ENCODE assay signal across 14 cellular contexts in the genomic region with DNA sequence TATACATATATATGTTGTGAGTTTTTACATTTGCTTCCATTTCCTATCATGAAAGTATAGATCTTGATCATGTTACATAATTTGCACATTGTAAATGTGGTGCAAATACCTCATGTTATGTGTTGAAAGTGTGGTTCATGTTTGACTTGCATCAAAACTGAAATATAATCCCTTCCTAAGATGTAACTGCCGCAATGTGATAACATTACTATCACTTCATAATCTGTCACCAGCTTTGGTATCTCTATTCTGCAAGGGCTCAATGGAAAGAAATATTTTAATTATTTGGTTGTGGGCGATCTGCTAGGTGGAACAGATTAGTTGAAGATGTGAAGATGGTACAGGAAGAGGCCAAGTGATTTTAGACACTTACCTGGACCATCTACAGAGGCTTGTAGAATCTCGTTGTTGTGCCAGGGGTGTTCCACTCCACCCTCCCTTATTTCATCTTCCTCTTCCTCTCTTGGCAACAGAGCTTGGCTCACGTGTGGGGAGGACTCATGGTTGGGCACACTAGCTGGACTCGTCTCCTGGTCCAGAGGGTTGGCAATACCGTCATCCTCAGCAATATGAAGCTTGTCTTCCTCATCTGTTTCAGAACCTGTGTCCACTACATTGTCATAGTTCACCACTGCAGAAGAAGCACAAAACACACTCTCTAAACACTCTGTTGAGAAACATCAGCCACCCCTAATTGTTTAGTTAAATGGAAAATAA.
DNase-seq lines count a peak whose midpoint lies in the region; ATAC-seq and TF ChIP-seq lines count a peak whose summit lies in the region.
"Had no signal": no experiment of that assay in that cellular context is flagged by ENCODE, and none has a peak within 500 bp of the region (broad histone marks: within the 10 kb centered on the region; RNA-seq: fewer than 3 reads in every experiment).

No MANE protein-coding gene starts in this region.

- no peaks in the 10 kb centered on the region for H3K9me3 Mint-ChIP-seq in CD14-positive monocyte
- H3K9me3 Mint-ChIP-seq: activated naive CD4-positive, alpha-beta T cell treated with anti-CD3 and anti-CD28 coated beads, Interleukin-2, amount 50 U/mL, for 72 hours had no signal

- no peak overlapping the region for H3K4me3 Mint-ChIP-seq in CD14-positive monocyte

- H3K4me3 ChIP-seq in SJSA1, result no peak overlapping the region
- no peak overlapping the region for H3K4me3 ChIP-seq in esophagus squamous epithelium
- H3K4me3 ChIP-seq in neutrophil (ENCODE audit: low read depth in 1 of 2, low read length in 1 of 2), result no peak overlapping the region
- H3K4me3 ChIP-seq in upper lobe of left lung, result no peak overlapping the region
- H3K4me3 ChIP-seq in A673 (ENCODE audit: low read depth, low read length, poor library complexity, severe bottlenecking), result no peak overlapping the region

- TF ChIP-seq EP300 in upper lobe of left lung (IDR thresholded peaks at IDR 0.05), result no peak

- H3K4me1 ChIP-seq in SJSA1 (replicated peaks), result peaks cover 59% of the 10 kb centered on the region
- peaks cover 3 to 66% (median 7%) of the 10 kb centered on the region in 3 donors for H3K4me1 ChIP-seq in esophagus squamous epithelium
- peaks cover 65 to 74% of the 10 kb centered on the region in 2 experiments for H3K4me1 ChIP-seq in neutrophil (ENCODE audit: control insufficient read depth in 1 of 2, insufficient read depth in 1 of 2, low read depth in 1 of 2, low read length in 1 of 2)
- peaks cover 29 to 68% (median 52%) of the 10 kb centered on the region in 4 donors for H3K4me1 ChIP-seq in upper lobe of left lung
- peaks cover 30% of the 10 kb centered on the region for H3K4me1 ChIP-seq in A673 (ENCODE audit: insufficient read depth, low read length, poor library complexity, severe bottlenecking)

- no peak overlapping the region for H3K27ac Mint-ChIP-seq in CD14-positive monocyte
- H3K27ac Mint-ChIP-seq: activated naive CD4-positive, alpha-beta T cell treated with anti-CD3 and anti-CD28 coated beads, Interleukin-2, amount 50 U/mL, for 72 hours had no signal

- H3K36me3 Mint-ChIP-seq in CD14-positive monocyte, result peaks cover 50 to 54% of the 10 kb centered on the region in 2 donors
- H3K36me3 Mint-ChIP-seq: activated naive CD4-positive, alpha-beta T cell treated with anti-CD3 and anti-CD28 coated beads, Interleukin-2, amount 50 U/mL, for 72 hours had no signal

- H3K36me3 ChIP-seq in SJSA1 (peaks cover 20% of the 10 kb centered on the region), esophagus squamous epithelium (peaks cover 0 to 3% (median 0%) of the 10 kb centered on the region in 3 donors), neutrophil (no peaks in the 10 kb centered on the region), upper lobe of left lung (no peaks in the 10 kb centered on the region), A673 (ENCODE audit: insufficient read depth, low read length, poor library complexity, severe bottlenecking) (peaks cover 44% of the 10 kb centered on the region)
- H3K36me3 ChIP-seq: esophagus muscularis mucosa had no signal

- DNase-seq in SJSA1 (ENCODE audit: low read depth in 1 of 2, low spot score in 2 of 2) (no peak), esophagus squamous epithelium (lab: John Stamatoyannopoulos, UW) (no peak), upper lobe of left lung (no peak), CD14-positive monocyte (ENCODE audit: low spot score) (no peak), A673 (ENCODE audit: low spot score) (no peak)
- DNase-seq: KG1; NCI-H1092 treated with DMSO at 0.1 percent for 48 hours; stimulated activated CD4-positive, alpha-beta T cell treated with anti-CD3 and anti-CD28 coated beads, Interleukin-2, amount 100 ng/mL, for 24 hours; SW 1271 had no signal

- ATAC-seq in upper lobe of left lung (ENCODE audit: low FRiP score in 2 of 2), result peak in 1 of 2 donors; percentile 16
- no peak for ATAC-seq in HG03460 (IDR thresholded peaks at IDR 0.05; ENCODE audit: unreplicated experiment)
- ATAC-seq: activated naive CD4-positive, alpha-beta T cell treated with anti-CD3 and anti-CD28 coated beads, Interleukin-2, amount 50 U/mL, for 72 hours; sciatic nerve had no signal

- H3K4me1 Mint-ChIP-seq in CD14-positive monocyte, result peaks cover 62% of the 10 kb centered on the region

- H3K9me3 ChIP-seq in SJSA1 (replicated peaks), result no peaks in the 10 kb centered on the region
- H3K9me3 ChIP-seq in esophagus squamous epithelium, result no peaks in the 10 kb centered on the region
- H3K9me3 ChIP-seq in neutrophil, result no peaks in the 10 kb centered on the region
- H3K9me3 ChIP-seq in upper lobe of left lung, result no peaks in the 10 kb centered on the region
- no peaks in the 10 kb centered on the region for H3K9me3 ChIP-seq in A673 (ENCODE audit: low read depth, low read length, poor library complexity, severe bottlenecking)
- H3K9me3 ChIP-seq: esophagus muscularis mucosa had no signal

- intact Hi-C loops in esophagus squamous epithelium (cut with DNase I) (no loop called here), CD14-positive monocyte (cut with micrococcal nuclease) (no loop called here), A673 (cut with micrococcal nuclease; ENCODE audit: unreplicated experiment) (no loop called here)

- no TSS peak for BruUV-seq in A673 (replicated peaks; lab: Mats Ljungman, UMichigan)

- POLR2A ChIA-PET in A673 (lab: Charles Lee; ENCODE audit: low non-redundant PET), result no interaction called here

- no peak for TF ChIP-seq CTCF in esophagus squamous epithelium (IDR thresholded peaks at IDR 0.05)
- no peak for TF ChIP-seq CTCF in neutrophil (IDR thresholded peaks at IDR 0.05)
- TF ChIP-seq CTCF in upper lobe of left lung (IDR thresholded peaks at IDR 0.05), result no peak
- TF ChIP-seq CTCF in CD14-positive monocyte (IDR thresholded peaks at IDR 0.05), result no peak
- TF ChIP-seq CTCF in A673 (conservative IDR thresholded peaks at IDR 0.05; ENCODE audit: low read depth, low read length), result no peak

- TF ChIP-seq POLR2A in esophagus squamous epithelium (IDR thresholded peaks at IDR 0.05) (no peak), upper lobe of left lung (IDR thresholded peaks at IDR 0.05) (no peak)

- no peaks in the 10 kb centered on the region for H3K27me3 Mint-ChIP-seq in CD14-positive monocyte (ENCODE audit: low read depth in 3 of 3)

- H3K27me3 ChIP-seq in SJSA1 (replicated peaks), result no peaks in the 10 kb centered on the region
- H3K27me3 ChIP-seq in esophagus squamous epithelium, result no peaks in the 10 kb centered on the region
- no peaks in the 10 kb centered on the region for H3K27me3 ChIP-seq in neutrophil
- no peaks in the 10 kb centered on the region for H3K27me3 ChIP-seq in upper lobe of left lung
- H3K27me3 ChIP-seq in A673 (replicated peaks; ENCODE audit: insufficient read depth, low read depth, low read length, poor library complexity), result no peaks in the 10 kb centered on the region
- H3K27me3 ChIP-seq: esophagus muscularis mucosa had no signal

- CTCF ChIA-PET in A673 (lab: Charles Lee), result no interaction called here

- H3K27ac ChIP-seq in SJSA1, result peak overlapping the region; percentile 78
- peak overlapping the region in 3 of 4 donors; percentile 43 to 75 (median 64) for H3K27ac ChIP-seq in esophagus squamous epithelium
- H3K27ac ChIP-seq in neutrophil, result peak overlapping the region; percentile 65
- H3K27ac ChIP-seq in upper lobe of left lung, result peak overlapping the region; percentile 6 to 70 (median 52)
- no peak overlapping the region for H3K27ac ChIP-seq in A673 (ENCODE audit: low read depth, low read length, poor library complexity, severe bottlenecking)

- 43 to 68% methylated on average over 6 of the region's 6 CpGs for WGBS in esophagus squamous epithelium, 2 donors
- WGBS in upper lobe of left lung, 2 donors, result 50 to 69% methylated on average over 6 of the region's 6 CpGs
